Comparison of ENCODE assay signal across 7 cellular contexts in genomic region chr5:98053170-98053569, GRCh38.
"Had no signal": no experiment of that assay in that cellular context is flagged by ENCODE, and none has a peak within 500 bp of the region (broad histone marks: within the 10 kb centered on the region; RNA-seq: fewer than 3 reads in every experiment).

No MANE protein-coding gene starts in this region.

- H2AFZ ChIP-seq: GM23338 had no signal

- FAIRE-seq: HTR-8/SVneo had no signal

- ATAC-seq: GM23338 had no signal

- H3K27ac ChIP-seq: KMS-11 had no signal

- H3K4me3 ChIP-seq: GM23338 had no signal

- H3K4me2 ChIP-seq: GM23338, KMS-11 had no signal

- DNase-seq: H9, HCEC 1CT, Karpas-422, KBM-7 had no signal

- H3K9ac ChIP-seq: KMS-11 had no signal
